In the genomic region with DNA sequence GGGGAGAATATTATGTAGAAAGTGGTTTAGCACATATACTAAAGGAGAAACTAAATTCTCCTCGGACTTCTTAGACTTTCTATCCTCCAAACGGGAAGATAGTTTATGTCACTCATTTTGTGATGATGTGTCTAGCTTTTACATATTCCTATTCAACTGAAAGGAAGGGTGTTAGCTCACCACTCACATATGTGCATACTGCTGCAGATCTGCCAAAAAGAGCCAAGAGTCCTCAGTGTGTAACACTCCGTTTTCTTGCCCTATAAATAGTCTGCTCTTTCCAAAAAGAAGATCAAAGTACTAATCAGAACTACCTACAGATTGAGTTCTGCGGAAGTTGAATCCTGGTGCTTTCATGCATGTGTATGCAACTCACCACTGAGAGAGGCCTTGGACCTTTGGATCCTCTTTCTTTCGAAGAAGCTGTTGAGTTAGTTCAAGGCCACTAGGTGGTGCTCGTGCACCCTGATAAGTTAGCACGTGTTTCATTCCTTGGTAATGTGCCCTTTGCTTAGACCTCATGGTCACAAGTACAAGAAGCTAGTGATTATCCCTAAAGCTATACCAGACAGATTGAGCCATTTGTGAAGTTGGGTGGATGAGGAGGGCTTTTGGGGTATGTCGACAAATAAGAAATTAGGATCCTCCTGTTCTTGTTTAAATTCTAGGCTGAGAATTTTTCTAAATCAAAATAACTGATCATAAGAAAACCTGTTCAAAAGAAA, we compare ENCODE assay signal across 8 cellular contexts. TPM values are rescaled to one million over a fixed set of nuclear protein-coding genes. Genes with fewer than 3 reads are reported as not detected.
DNase-seq lines count a peak whose midpoint lies in the region; ATAC-seq lines count a peak whose summit lies in the region.

No MANE protein-coding gene starts in this region.

- DNase-seq in C1 segment of cervical spinal cord (lab: John Stamatoyannopoulos, UW): peak in 12 of 14 donors; percentile 2 to 72 (median 52)
- DNase-seq in NCI-H460 (ENCODE audit: extremely low read depth, low read depth): peak; percentile 86
- peak; percentile 65 for DNase-seq in activated CD4-positive, CD25-positive, alpha-beta regulatory T cell treated with anti-CD3 and anti-CD28 coated beads, Interleukin-2, amount 50 U/mL, for 72 hours
- DNase-seq in cerebellar cortex (ENCODE audit: low spot score): peak; percentile 95
- DNase-seq in kidney tubule cell (ENCODE audit: low spot score): peak; percentile 92
- peak; percentile 59 to 76 for DNase-seq in stimulated activated CD4-positive, alpha-beta T cell treated with anti-CD3 and anti-CD28 coated beads, Interleukin-4, amount 100 ng/mL, for 4 hours

- peak; percentile 72 for ATAC-seq in GM19324 (IDR thresholded peaks at IDR 0.05; ENCODE audit: low FRiP score, unreplicated experiment)
- peak; percentile 81 for ATAC-seq in HG03439 (IDR thresholded peaks at IDR 0.05; ENCODE audit: unreplicated experiment)

RNA-seq across cellular contexts. Expression of a gene that starts 14.1 kb away (rescaled TPM):
- total RNA-seq in NCI-H460 (2014; rRNA removed; shearing (Covaris generic)): 38.5 and 39.7 TPM in 2 replicates
- polyA plus RNA-seq in NCI-H460 (2014; cell fraction: nucleus; rRNA removed): 21.2 and 24.2 TPM in 2 replicates

RNA-seq across cellular contexts. Expression of a gene that starts 43.1 kb away (rescaled TPM):
- total RNA-seq in NCI-H460 (2014; rRNA removed; shearing (Covaris generic)): 14.3 and 20.0 TPM in 2 replicates
- polyA plus RNA-seq in NCI-H460 (2014; cell fraction: nucleus; rRNA removed): 8.4 and 11.8 TPM in 2 replicates

Comparison
In these comparisons a context has a peak if more than half of its experiments do, and no peak if none do; other contexts are left out.
1. Peak in every context shown above with its lines: DNase-seq and ATAC-seq.